In genomic region chr1:42933060-42933586, GRCh38 we compare ENCODE assay signal across 10 cellular contexts. TPM values are rescaled to one million over a fixed set of nuclear protein-coding genes. Genes with fewer than 3 reads are reported as not detected.
DNase-seq lines count a peak whose midpoint lies in the region; ATAC-seq and TF ChIP-seq lines count a peak whose summit lies in the region.
"Had no signal": no experiment of that assay in that cellular context is flagged by ENCODE, and none has a peak within 500 bp of the region (broad histone marks: within the 10 kb centered on the region; RNA-seq: fewer than 3 reads in every experiment).

No MANE protein-coding gene starts in this region.

- H3K27me3 Mint-ChIP-seq in activated naive CD4-positive, alpha-beta T cell treated with anti-CD3 and anti-CD28 coated beads, Interleukin-2, amount 50 U/mL, for 24 hours = no peaks in the 10 kb centered on the region
- no peaks in the 10 kb centered on the region for H3K27me3 Mint-ChIP-seq in naive B cell

- H3K27me3 ChIP-seq in cardiac muscle cell = no peaks in the 10 kb centered on the region

- H3K9me3 Mint-ChIP-seq in activated naive CD4-positive, alpha-beta T cell treated with anti-CD3 and anti-CD28 coated beads, Interleukin-2, amount 50 U/mL, for 24 hours = no peaks in the 10 kb centered on the region
- H3K9me3 Mint-ChIP-seq in naive B cell = no peaks in the 10 kb centered on the region

- peak overlapping the region; percentile 78 for H3K27ac ChIP-seq in cardiac muscle cell

- peaks cover 10% of the 10 kb centered on the region for H3K36me3 Mint-ChIP-seq in activated naive CD4-positive, alpha-beta T cell treated with anti-CD3 and anti-CD28 coated beads, Interleukin-2, amount 50 U/mL, for 24 hours
- H3K36me3 Mint-ChIP-seq in naive B cell = peaks cover 16 to 18% of the 10 kb centered on the region in 2 donors

- H3K4me3 Mint-ChIP-seq in activated naive CD4-positive, alpha-beta T cell treated with anti-CD3 and anti-CD28 coated beads, Interleukin-2, amount 50 U/mL, for 24 hours = peak overlapping the region; percentile 26
- H3K4me3 Mint-ChIP-seq in naive B cell = peak overlapping the region; percentile 80 to 96 (median 85)

- no peak for DNase-seq in cardiac muscle cell (ENCODE audit: low read depth in 1 of 2, low spot score in 1 of 2)
- no peak for DNase-seq in Right ventricle myocardium inferior (ENCODE audit: missing footprints)
- no peak for DNase-seq in naive B cell
- no peak for DNase-seq in AG08396 (ENCODE audit: low spot score)
- DNase-seq: NCI-H1105 treated with DMSO at 0.1 percent for 48 hours, occipital lobe had no signal

- intact Hi-C loops in Right ventricle myocardium inferior (cut with DNase I) = no loop called here

- peaks cover 44% of the 10 kb centered on the region for H3K36me3 ChIP-seq in cardiac muscle cell

- ATAC-seq in Right ventricle myocardium inferior = no peak
- no peak for ATAC-seq in naive B cell (ENCODE audit: low read depth in 2 of 2)
- no peak for ATAC-seq in HG03521 (IDR thresholded peaks at IDR 0.05; ENCODE audit: unreplicated experiment)
- no peak for ATAC-seq in esophagus mucosa
- no peak for ATAC-seq in HG03432 (IDR thresholded peaks at IDR 0.05; ENCODE audit: unreplicated experiment)

- no peak for TF ChIP-seq CTCF in cardiac muscle cell (IDR thresholded peaks at IDR 0.05; ENCODE audit: low read depth, low read length)

- H3K27ac Mint-ChIP-seq in activated naive CD4-positive, alpha-beta T cell treated with anti-CD3 and anti-CD28 coated beads, Interleukin-2, amount 50 U/mL, for 24 hours = peak overlapping the region; percentile 96
- H3K27ac Mint-ChIP-seq in naive B cell = peak overlapping the region; percentile 94 to 100 (median 98)

- no peak overlapping the region for H3K4me3 ChIP-seq in cardiac muscle cell

- H3K9me3 ChIP-seq in cardiac muscle cell (ENCODE audit: low read depth) = no peaks in the 10 kb centered on the region

- peaks cover 10% of the 10 kb centered on the region for H3K4me1 ChIP-seq in cardiac muscle cell (ENCODE audit: low read depth)

- H3K4me1 Mint-ChIP-seq in activated naive CD4-positive, alpha-beta T cell treated with anti-CD3 and anti-CD28 coated beads, Interleukin-2, amount 50 U/mL, for 24 hours = peaks cover 81% of the 10 kb centered on the region
- peaks cover 78 to 99% (median 91%) of the 10 kb centered on the region in 3 donors for H3K4me1 Mint-ChIP-seq in naive B cell

RNA-seq across cellular contexts. Expression of gene SLC2A1, which starts 25.5 kb away (rescaled TPM):
- total RNA-seq in cardiac muscle cell (714 and 748 TPM in 2 replicates), Right ventricle myocardium inferior (46.4 TPM), esophagus mucosa (243 TPM)
- polyA plus RNA-seq in cardiac muscle cell (215 and 243 TPM in 2 replicates), naive B cell (ENCODE audit: low read depth in 6 of 6) (100 to 1,000 TPM in 1 of 6 donors, 10 to 100 TPM in 5; 58.4 to 125 (median 89.7) TPM)
